In the genomic region with DNA sequence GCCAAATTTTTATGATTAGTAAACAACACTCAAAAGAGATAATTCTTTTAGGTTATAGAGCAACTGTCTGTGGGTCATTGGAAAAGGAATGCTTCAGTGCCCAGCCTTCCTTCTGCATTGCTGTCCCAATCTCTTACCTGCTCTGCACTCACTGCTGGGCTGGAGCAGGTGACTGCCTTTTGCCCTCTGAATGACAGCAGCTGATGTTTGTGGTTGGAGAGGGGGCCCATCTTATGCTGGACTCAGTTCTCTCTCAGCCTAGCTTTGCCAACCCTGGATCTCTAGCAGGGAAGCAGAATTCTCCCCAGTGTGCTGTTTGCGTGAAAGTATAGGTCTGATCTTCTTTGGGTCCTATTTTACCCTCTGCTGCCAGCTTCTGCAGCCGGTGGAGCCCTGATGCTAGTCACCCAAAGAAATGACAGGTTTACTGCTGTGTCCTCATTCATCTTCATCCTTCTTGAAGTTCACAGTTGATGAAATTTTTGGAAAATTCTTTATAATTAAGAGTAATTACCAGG, we compare ENCODE assay signal across 1 cellular context.
TF ChIP-seq lines count a peak whose summit lies in the region.

No MANE protein-coding gene starts in this region.

TF ChIP-seq in GM12878, 131 proteins besides CTCF, POLR2A, EP300 and RAD21:
- 0 out of 2 replicates have a peak, but pooled peaks have one; percentile 21 for TF ChIP-seq RUNX3 (IDR thresholded peaks at IDR 0.05; ENCODE audit: low read length)
- TF ChIP-seq MLLT1 (IDR thresholded peaks at IDR 0.05), result no peak
